In genomic region chr2:37231251-37232130, GRCh38 we compare ENCODE assay signal across 8 cellular contexts. TPM values are rescaled to one million over a fixed set of nuclear protein-coding genes. Genes with fewer than 3 reads are reported as not detected.
A peak's percentile ranks its signal among the peaks of the same experiment; 100 is the strongest.
DNase-seq lines count a peak whose midpoint lies in the region; ATAC-seq, FAIRE-seq and TF ChIP-seq lines count a peak whose summit lies in the region.

TSS of gene CEBPZ (minus strand) at chr2:37231596. CDS start at chr2:37231567, 29 bp downstream.
TSS of gene NDUFAF7 (plus strand) at chr2:37231658. CDS start at chr2:37231706, 48 bp downstream.

- H4K8ac ChIP-seq in H1 (ENCODE audit: extremely low read depth, insufficient read depth, low read length) = peak within 1 kb of the TSS; percentile 77; the same call in 1 of the 2 replicates

- H3K36me3 Mint-ChIP-seq in CD8-positive, alpha-beta T cell = peaks cover 45% of the 10 kb centered on the region
- peaks cover 16% of the 10 kb centered on the region for H3K36me3 Mint-ChIP-seq in memory B cell

- H3K4ac ChIP-seq in H1 (replicated peaks; ENCODE audit: insufficient read length, low read depth, low read length) = peak within 1 kb of the TSS; percentile 65

- peaks cover 44% of the 10 kb centered on the region for H3K4me1 Mint-ChIP-seq in CD8-positive, alpha-beta T cell (ENCODE audit: low read depth)
- peaks cover 17% of the 10 kb centered on the region for H3K4me1 Mint-ChIP-seq in memory B cell

- intact Hi-C loops in CD8-positive, alpha-beta T cell (cut with DNase I, micrococcal nuclease) = loop anchor here (1.0 to 10.0 kb wide), 10 partner anchors 30 to 265 kb away; partner anchors contain the start of genes CEBPZOS (in 2 of the 2), EIF2AK2 (in 2 of the 2), GPATCH11 (in 2 of the 2) and HEATR5B (in 2 of the 2)

- peak; percentile 7 for FAIRE-seq in H1 (lab: Jason Lieb, UNC)

- TF ChIP-seq EP300 in H1 (IDR thresholded peaks at IDR 0.05; ENCODE audit: borderline replicate concordance in 1 of 2, low read depth in 2 of 2, low read length in 2 of 2) = no peak

- H2BK120ac ChIP-seq in H1 (replicated peaks; ENCODE audit: low read depth, low read length) = peak within 1 kb of the TSS; percentile 83

- no peak within 1 kb of the TSS for H2AFZ ChIP-seq in H1 (ENCODE audit: low read length)

- H3K4me2 ChIP-seq in H1 (ENCODE audit: insufficient read depth in 1 of 2, low read depth in 2 of 2, low read length in 2 of 2) = peak within 1 kb of the TSS; percentile 94 to 99

- peak within 1 kb of the TSS; percentile 97 for H3K18ac ChIP-seq in H1 (ENCODE audit: extremely low read depth, low read length)

- H4K20me1 ChIP-seq in H1 (replicated peaks in 1 of 2; ENCODE audit: control insufficient read depth in 1 of 2, insufficient read depth in 2 of 2, low read length in 2 of 2) = peaks cover 2 to 5% of the 10 kb centered on the region in 2 experiments

- H2BK20ac ChIP-seq in H1 (ENCODE audit: low read length) = 0 out of 2 replicates have a peak within 1 kb of the TSS, but pooled peaks have one; percentile 44

- peak in 1 of 2 experiments; percentile 75; a peak in 1 of 3 replicates for TF ChIP-seq POLR2A in H1 (IDR thresholded peaks at IDR 0.05; ENCODE audit: control extremely low read depth in 1 of 2, low read depth in 2 of 2, low read length in 2 of 2)

- peaks cover 14% of the 10 kb centered on the region; the same call in 1 of the 2 replicates for H3K79me1 ChIP-seq in H1 (ENCODE audit: low read depth, low read length)

- no peaks in the 10 kb centered on the region for H3K27me3 Mint-ChIP-seq in CD8-positive, alpha-beta T cell (ENCODE audit: low read depth)
- no peaks in the 10 kb centered on the region for H3K27me3 Mint-ChIP-seq in memory B cell

- peaks cover 17% of the 10 kb centered on the region for H3K36me3 ChIP-seq in CD8-positive, alpha-beta T cell (ENCODE audit: insufficient read depth, low read length)
- H3K36me3 ChIP-seq in H1 (ENCODE audit: control insufficient read depth in 2 of 4, insufficient read depth in 4 of 4, low read length in 3 of 4) = peaks cover 6 to 59% (median 24%) of the 10 kb centered on the region in 4 experiments; a peak in 7 of 8 replicates

- peak within 1 kb of the TSS; percentile 59 to 88 (median 85) for H3K9ac ChIP-seq in H1 (replicated peaks in 1 of 4; ENCODE audit: extremely low read depth in 1 of 4, low read depth in 3 of 4, low read length in 3 of 4)

- no peak within 1 kb of the TSS for H2BK15ac ChIP-seq in H1 (ENCODE audit: low read length)

- CTCF ChIA-PET in CD8-positive, alpha-beta T cell (lab: Charles Lee) = no interaction called here
- CTCF ChIA-PET in H1 (lab: Charles Lee; ENCODE audit: partially characterized antibody) = interaction anchor here (0.6 to 1.7 kb wide), 8 partner anchors 20 to 646 kb away, joined by 3 to 11 read pairs (median 4); no protein-coding TSS in a partner anchor

- POLR2A ChIA-PET in CD8-positive, alpha-beta T cell (lab: Charles Lee) = interaction anchor here (1.0 to 1.4 kb wide), 9 partner anchors 8 to 93 kb away, joined by 3 to 10 read pairs (median 4); partner anchors contain the start of genes CEBPZOS, EIF2AK2 and PRKD3
- POLR2A ChIA-PET in H1 (lab: Charles Lee; ENCODE audit: partially characterized antibody) = interaction anchor here (0.6 to 3.4 kb wide), 15 partner anchors 11 to 92 kb away, joined by 3 to 15 read pairs (median 4); partner anchors contain the start of gene EIF2AK2

- no peaks in the 10 kb centered on the region for H3K27me3 ChIP-seq in CD8-positive, alpha-beta T cell (ENCODE audit: insufficient read depth, low read length)
- no peaks in the 10 kb centered on the region for H3K27me3 ChIP-seq in H1 (replicated peaks in 1 of 4; ENCODE audit: control insufficient read depth in 3 of 4, extremely low read depth in 1 of 4, insufficient read depth in 3 of 4, low read length in 3 of 4)

- H3K27ac ChIP-seq in CD8-positive, alpha-beta T cell (ENCODE audit: low read depth, low read length) = peak within 1 kb of the TSS; percentile 93
- peak within 1 kb of the TSS; percentile 76 for H3K27ac ChIP-seq in H1 (ENCODE audit: low read depth, low read length)

- peak within 1 kb of the TSS; percentile 80 for H3K56ac ChIP-seq in H1 (replicated peaks; ENCODE audit: insufficient read length, low read depth, low read length)

- peaks cover 45% of the 10 kb centered on the region for H3K4me1 ChIP-seq in CD8-positive, alpha-beta T cell (ENCODE audit: insufficient read depth, low read length)
- H3K4me1 ChIP-seq in H1 (replicated peaks in 1 of 4; ENCODE audit: control insufficient read depth in 3 of 4, insufficient read depth in 4 of 4, low read length in 3 of 4) = peaks cover 7 to 19% (median 11%) of the 10 kb centered on the region in 4 experiments

- H3K4me3 Mint-ChIP-seq in CD8-positive, alpha-beta T cell = no peak within 1 kb of the TSS
- H3K4me3 Mint-ChIP-seq in memory B cell = no peak within 1 kb of the TSS

- H3K23ac ChIP-seq in H1 (ENCODE audit: insufficient read length) = no peak within 1 kb of the TSS

- no peaks in the 10 kb centered on the region for H3K9me3 Mint-ChIP-seq in CD8-positive, alpha-beta T cell
- H3K9me3 Mint-ChIP-seq in memory B cell = no peaks in the 10 kb centered on the region

- peak within 1 kb of the TSS; percentile 42; the same call in 1 of the 2 replicates for H2BK12ac ChIP-seq in H1 (ENCODE audit: low read depth, low read length)

- no peak within 1 kb of the TSS for H3K27ac Mint-ChIP-seq in CD8-positive, alpha-beta T cell
- no peak within 1 kb of the TSS for H3K27ac Mint-ChIP-seq in memory B cell

- 1% methylated on average over 73 of the region's 73 CpGs; no CpG with 5 or more reads in 1 of the 2 experiments for WGBS in H1 (ENCODE audit: extremely low coverage in 1 of 2, insufficient coverage in 1 of 2, insufficient read length in 1 of 2, insufficient replicate concordance in 2 of 2, low coverage in 1 of 2, low lambda C conversion rate in 2 of 2, missing lambda C conversion rate in 1 of 2), 2 experiments

- peak within 1 kb of the TSS; percentile 57 for H4K91ac ChIP-seq in H1 (replicated peaks; ENCODE audit: insufficient read length, low read length)

- H4K5ac ChIP-seq in H1 (ENCODE audit: insufficient read length, low read depth, low read length) = peak within 1 kb of the TSS; percentile 78

- no peak for TF ChIP-seq CTCF in CD8-positive, alpha-beta T cell (IDR thresholded peaks at IDR 0.05)
- TF ChIP-seq CTCF in H1 (IDR thresholded peaks at IDR 0.05; ENCODE audit: control extremely low read depth in 1 of 3, insufficient read depth in 1 of 3, low read depth in 1 of 3, low read length in 3 of 3) = peak in 1 of 3 experiments; percentile 0; a peak in 1 of 4 replicates

- H3K9me3 ChIP-seq in CD8-positive, alpha-beta T cell (ENCODE audit: low read length) = no peaks in the 10 kb centered on the region
- no peaks in the 10 kb centered on the region for H3K9me3 ChIP-seq in H1 (ENCODE audit: insufficient read depth in 2 of 2, low read depth in 1 of 2, low read length in 1 of 2)

- peak within 1 kb of the TSS; percentile 41 for H2BK5ac ChIP-seq in H1 (ENCODE audit: low read depth, low read length)

- peak; percentile 73 to 92 (median 86) for DNase-seq in CD8-positive, alpha-beta T cell
- DNase-seq in HK-2 (ENCODE audit: unreplicated experiment) (peak; percentile 91), NCI-H82 treated with DMSO at 0.1 percent for 48 hours (lab: John Stamatoyannopoulos, UW; ENCODE audit: unreplicated experiment) (peak; percentile 74), H1 (ENCODE audit: low read depth in 1 of 2, low spot score in 2 of 2) (peak; percentile 31 to 83), memory B cell (ENCODE audit: low spot score in 2 of 2) (peak; percentile 71 to 76)
- peak; percentile 72 to 73 for DNase-seq in activated CD8-positive, alpha-beta memory T cell treated with anti-CD3 and anti-CD28 coated beads for 1 hour (ENCODE audit: extremely low read depth in 1 of 2, low read depth in 1 of 2)
- peak; percentile 77 for DNase-seq in stimulated activated CD8-positive, alpha-beta memory T cell treated with anti-CD3 and anti-CD28 coated beads, Interleukin-12 subunit alpha, Interleukin-12 subunit beta, amount 100 ng/mL, for 24 hours (ENCODE audit: extremely low read depth)

- H3K23me2 ChIP-seq in H1 (ENCODE audit: low read depth, low read length) = peaks cover 18% of the 10 kb centered on the region

- peak; percentile 86 for ATAC-seq in CD8-positive, alpha-beta T cell
- ATAC-seq in GM19455 (IDR thresholded peaks at IDR 0.05; ENCODE audit: unreplicated experiment) = peak; percentile 96
- ATAC-seq in memory B cell (ENCODE audit: low read depth) = peak; percentile 90

- peaks cover 70 to 100% of the 10 kb centered on the region in 2 experiments for H3K79me2 ChIP-seq in H1 (ENCODE audit: control insufficient read depth in 1 of 2, insufficient read depth in 2 of 2, low read length in 2 of 2)

- 0 out of 2 replicates have a peak within 1 kb of the TSS, but pooled peaks have one; percentile 69 for H2AK5ac ChIP-seq in H1 (ENCODE audit: low read depth, low read length)

- no peak for TF ChIP-seq RAD21 in H1 (IDR thresholded peaks at IDR 0.05 in 1 of 2, conservative IDR thresholded peaks at IDR 0.05 in 1 of 2; ENCODE audit: low read depth in 2 of 2, low read length in 2 of 2)

- H3K4me3 ChIP-seq in CD8-positive, alpha-beta T cell (ENCODE audit: low read depth, low read length) = peak within 1 kb of the TSS; percentile 92
- H3K4me3 ChIP-seq in H1 (ENCODE audit: extremely low read depth in 1 of 4, insufficient read depth in 2 of 4, low read depth in 3 of 4, low read length in 4 of 4) = peak within 1 kb of the TSS; percentile 95 to 98 (median 96)

- H3K14ac ChIP-seq in H1 (ENCODE audit: insufficient read length) = no peak within 1 kb of the TSS

RNA-seq across cellular contexts. Expression of gene CEBPZ, which starts in this region (rescaled TPM):
- 100 to 1,000 TPM; 132 to 146 TPM for total RNA-seq in CD8-positive, alpha-beta T cell
- total RNA-seq in H1 (2021; fragmentation: NEBNext Ultra II Directional; extraction: Animal tissue kit (Norgen Biotek cat#: 25700)) = 186 and 201 TPM in 2 replicates
- 14.7 and 19.1 TPM in 2 replicates for polyA plus RNA-seq in H1 (2011; rRNA removed)
- polyA plus RNA-seq in H1 (2011; cell fraction: cytosol; rRNA removed) = 51.8 TPM
- polyA plus RNA-seq in H1 (2011; cell fraction: nucleus; rRNA removed) = 21.0 TPM
- polyA plus RNA-seq in H1 (2012, experiment 1 of 2) = 107 to 213 TPM (median 119 TPM) in 4 replicates
- 17.0 TPM for polyA plus RNA-seq in H1 (2012, experiment 2 of 2)
- polyA plus RNA-seq in H1 (2013, experiment 1 of 2) = 165 TPM
- polyA plus RNA-seq in H1 (2013, experiment 2 of 2) = 155 TPM
- polyA minus RNA-seq in H1 (2011; rRNA and poly(A)+ RNA removed) = 66.2 and 97.0 TPM in 2 replicates
- polyA minus RNA-seq in H1 (2011; cell fraction: cytosol; rRNA and poly(A)+ RNA removed) = 53.7 TPM
- polyA minus RNA-seq in H1 (2011; cell fraction: nucleus; rRNA and poly(A)+ RNA removed) = 108 TPM

RNA-seq across cellular contexts. Expression of gene NDUFAF7, which starts in this region (rescaled TPM):
- 10 to 100 TPM; 26.0 to 28.4 TPM for total RNA-seq in CD8-positive, alpha-beta T cell
- total RNA-seq in H1 (2021; fragmentation: NEBNext Ultra II Directional; extraction: Animal tissue kit (Norgen Biotek cat#: 25700)) = 46.8 and 56.0 TPM in 2 replicates
- 34.0 and 50.2 TPM in 2 replicates for polyA plus RNA-seq in H1 (2011; rRNA removed)
- 57.3 TPM for polyA plus RNA-seq in H1 (2011; cell fraction: cytosol; rRNA removed)
- 59.4 TPM for polyA plus RNA-seq in H1 (2011; cell fraction: nucleus; rRNA removed)
- 59.6 to 93.2 TPM (median 63.5 TPM) in 4 replicates for polyA plus RNA-seq in H1 (2012, experiment 1 of 2)
- 8.7 TPM for polyA plus RNA-seq in H1 (2012, experiment 2 of 2)
- polyA plus RNA-seq in H1 (2013, experiment 1 of 2) = 32.4 TPM
- polyA plus RNA-seq in H1 (2013, experiment 2 of 2) = 27.8 TPM
- 43.5 and 55.3 TPM in 2 replicates for polyA minus RNA-seq in H1 (2011; rRNA and poly(A)+ RNA removed)
- 18.1 TPM for polyA minus RNA-seq in H1 (2011; cell fraction: cytosol; rRNA and poly(A)+ RNA removed)
- 54.8 TPM for polyA minus RNA-seq in H1 (2011; cell fraction: nucleus; rRNA and poly(A)+ RNA removed)

Comparison
In these comparisons a context has a peak if more than half of its experiments do, and no peak if none do; other contexts are left out.
1. Peak in every context shown above with its lines: DNase-seq, ATAC-seq, H3K4me3 ChIP-seq and H3K27ac ChIP-seq.